8 cellular contexts compared by ENCODE assay signal in the genomic region with DNA sequence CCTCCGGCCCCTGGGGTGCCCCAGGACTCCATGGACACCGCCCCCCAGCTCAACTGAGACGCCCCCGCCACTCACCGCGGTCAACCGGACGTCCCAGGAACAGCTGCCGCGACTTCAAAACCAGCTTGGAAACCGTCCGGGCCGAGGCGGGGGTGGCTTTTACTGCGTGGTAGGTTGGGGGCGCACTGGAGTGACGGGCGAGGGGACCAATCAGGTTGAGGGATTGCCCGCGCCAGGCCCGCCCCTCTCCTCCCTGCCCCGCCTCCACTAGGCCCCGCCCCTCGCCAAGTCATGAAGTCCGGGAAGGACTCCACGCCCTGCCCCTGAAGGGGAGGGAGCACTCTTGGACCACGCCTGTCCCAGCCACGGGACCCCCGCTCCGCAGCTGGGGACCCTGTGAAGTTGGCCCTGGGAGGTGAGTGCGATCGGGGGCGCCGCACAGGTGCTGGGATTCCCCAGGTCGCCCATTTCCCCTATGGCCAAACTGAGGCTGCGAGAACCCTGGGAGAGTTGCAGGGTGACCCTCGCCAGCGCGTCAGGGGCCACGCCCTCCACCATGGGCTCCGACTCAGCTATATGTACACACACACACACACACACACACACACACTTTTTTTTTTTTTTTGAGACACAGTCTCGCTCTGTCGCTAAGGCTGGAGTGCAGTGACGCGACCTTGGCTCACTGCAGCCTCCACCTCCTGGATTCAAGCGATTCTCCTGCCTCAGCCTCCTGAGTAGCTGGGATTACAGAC. TPM values are rescaled to one million over a fixed set of nuclear protein-coding genes. Genes with fewer than 3 reads are reported as not detected.
DNase-seq lines count a peak whose midpoint lies in the region; ATAC-seq and TF ChIP-seq lines count a peak whose summit lies in the region.

PLIN3 (minus strand) TSS at position 134 of the 752 bp plus-strand sequence. CDS start 6,273 bp downstream, outside the sequence.

- H3K9me2 ChIP-seq in OCI-LY1 (ENCODE audit: low read depth, low read length), result no peaks in the 10 kb centered on the region

- no peaks in the 10 kb centered on the region for H3K4me1 ChIP-seq in ACC112 (ENCODE audit: control insufficient read depth, insufficient read depth, low read length, unreplicated experiment)
- H3K4me1 ChIP-seq in OCI-LY1 (ENCODE audit: insufficient read depth, low read length, severe bottlenecking), result peaks cover 32% of the 10 kb centered on the region

- H3K4me1 Mint-ChIP-seq in mesothelial cell of epicardium, result peaks cover 6% of the 10 kb centered on the region

- H3K27me3 ChIP-seq in ACC112 (ENCODE audit: insufficient read depth, low read length), result no peaks in the 10 kb centered on the region
- H3K27me3 ChIP-seq in OCI-LY1 (ENCODE audit: insufficient read depth, low read length), result no peaks in the 10 kb centered on the region

- H3F3A ChIP-seq in OCI-LY1 (ENCODE audit: insufficient read depth, low read length), result no peaks in the 10 kb centered on the region

- H3K9me3 Mint-ChIP-seq in mesothelial cell of epicardium, result no peaks in the 10 kb centered on the region

- H3K27ac Mint-ChIP-seq in mesothelial cell of epicardium, result peak within 1 kb of the TSS; percentile 54

- no peaks in the 10 kb centered on the region for H3K36me3 ChIP-seq in ACC112 (ENCODE audit: insufficient read depth, low read length)
- no peaks in the 10 kb centered on the region for H3K36me3 ChIP-seq in OCI-LY1 (ENCODE audit: insufficient read depth, low read length)

- peak within 1 kb of the TSS; percentile 46 for H3K27ac ChIP-seq in ACC112 (ENCODE audit: low read depth, low read length)
- peak within 1 kb of the TSS; percentile 69 for H3K27ac ChIP-seq in OCI-LY1 (ENCODE audit: low read depth, low read length, poor library complexity, severe bottlenecking)

- peak within 1 kb of the TSS; percentile 85 for H3K4me3 Mint-ChIP-seq in mesothelial cell of epicardium

- H2AFZ ChIP-seq in ACC112 (ENCODE audit: low read length, unreplicated experiment) (peak within 1 kb of the TSS; percentile 91), OCI-LY1 (ENCODE audit: low read length) (no peak within 1 kb of the TSS)

- H3K79me2 ChIP-seq in ACC112 (ENCODE audit: control insufficient read depth, insufficient read depth, low read length, unreplicated experiment) (peaks cover 29% of the 10 kb centered on the region), OCI-LY1 (ENCODE audit: insufficient read depth, low read length) (no peaks in the 10 kb centered on the region)

- H3K4me3 ChIP-seq in ACC112 (ENCODE audit: low read depth, low read length) (peak within 1 kb of the TSS; percentile 97), OCI-LY1 (ENCODE audit: low read depth, low read length, poor library complexity, severe bottlenecking) (peak within 1 kb of the TSS; percentile 92)

- ATAC-seq in GM18511 (IDR thresholded peaks at IDR 0.05; ENCODE audit: unreplicated experiment) (peak; percentile 75), HG03103 (IDR thresholded peaks at IDR 0.05; ENCODE audit: low read depth, unreplicated experiment) (peak; percentile 59)

- H4K20me1 ChIP-seq in OCI-LY1 (ENCODE audit: insufficient read depth, low read length), result no peaks in the 10 kb centered on the region

- H3K36me3 Mint-ChIP-seq in mesothelial cell of epicardium, result no peaks in the 10 kb centered on the region

- no peaks in the 10 kb centered on the region for H3K27me3 Mint-ChIP-seq in mesothelial cell of epicardium (ENCODE audit: low read depth)

- peak within 1 kb of the TSS; percentile 89 for H3K4me2 ChIP-seq in OCI-LY1 (ENCODE audit: low read length)

- in situ Hi-C loops in endometrial microvascular endothelial cells (cut with HindIII; ENCODE audit: inconsistent ontology term, low pct_unique_long_range_greater_than_20kb, low sequenced_read_pairs), result no loop called here

- TF ChIP-seq CTCF in OCI-LY1 (IDR thresholded peaks at IDR 0.05; ENCODE audit: low read length) (no peak), mesothelial cell of epicardium (IDR thresholded peaks at IDR 0.05; ENCODE audit: unreplicated experiment) (no peak)

- DNase-seq in activated CD8-positive, alpha-beta memory T cell treated with anti-CD3 and anti-CD28 coated beads, Interleukin-2, amount 50 U/mL, for 24 hours (ENCODE audit: extremely low read depth), result peak; percentile 78
- DNase-seq in mesothelial cell of epicardium (ENCODE audit: low spot score in 2 of 2, unreplicated experiment in 2 of 2), result peak; percentile 97 to 98
- peak; percentile 92 for DNase-seq in stimulated activated CD8-positive, alpha-beta memory T cell treated with anti-CD3 and anti-CD28 coated beads, Interleukin-15, amount 100 ng/mL, for 24 hours (ENCODE audit: low read depth)

- no peaks in the 10 kb centered on the region for H3K9me3 ChIP-seq in OCI-LY1 (ENCODE audit: low read length)

- H3K9ac ChIP-seq in OCI-LY1 (ENCODE audit: low read length), result peak within 1 kb of the TSS; percentile 94

RNA-seq across cellular contexts. Expression of gene PLIN3, which starts in this region (rescaled TPM):
- total RNA-seq in endometrial microvascular endothelial cells (ENCODE audit: inconsistent ontology term) (89.4 TPM), mesothelial cell of epicardium (49.6 to 55.6 TPM (median 52.9 TPM) in 3 replicates)

Comparison
In these comparisons a context has a peak if more than half of its experiments do, and no peak if none do; other contexts are left out.
1. Peak in every context shown above with its lines: DNase-seq, ATAC-seq, H3K4me3 ChIP-seq and H3K27ac ChIP-seq.